Comparison of ENCODE assay signal across 21 cellular contexts in the genomic region with DNA sequence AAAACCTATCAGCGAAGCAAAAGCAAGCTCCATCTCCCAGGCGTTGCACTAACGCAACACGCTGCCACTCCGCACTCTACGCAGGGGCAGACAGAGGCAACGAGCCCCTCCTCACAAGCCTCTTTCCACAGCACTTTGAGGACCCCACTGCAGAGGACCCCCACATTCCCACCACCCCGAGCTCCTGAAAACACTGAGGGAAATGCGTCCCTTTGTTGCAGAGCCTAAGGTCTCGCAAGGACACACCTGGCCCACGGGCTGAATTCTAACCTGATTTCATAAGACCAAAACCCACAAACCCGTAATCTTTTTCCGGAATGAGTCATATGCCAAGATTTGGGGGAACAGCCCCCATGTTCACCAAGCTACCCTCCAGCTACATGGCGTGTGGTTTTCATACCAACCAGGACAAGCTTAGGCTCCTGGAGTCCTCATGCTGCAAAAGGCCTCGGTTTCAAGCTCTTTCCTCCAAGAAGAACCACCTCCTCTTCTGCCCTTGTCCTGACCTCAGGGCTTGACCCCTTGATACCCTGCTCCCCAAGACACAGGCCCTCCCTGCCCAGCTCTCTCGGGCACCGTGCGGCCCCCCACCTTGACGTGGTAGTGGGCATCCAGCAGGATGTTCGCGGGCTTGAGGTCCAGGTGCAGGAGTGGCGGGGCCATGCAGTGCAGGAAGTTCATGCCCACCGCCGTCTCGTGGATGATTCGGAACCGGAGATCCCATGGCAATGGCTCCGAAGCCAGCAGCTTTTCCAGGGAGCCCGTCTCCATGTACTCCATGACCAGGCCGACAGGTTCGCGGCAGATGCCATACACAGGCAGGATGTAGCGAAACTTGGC. TPM values are rescaled to one million over a fixed set of nuclear protein-coding genes. Genes with fewer than 3 reads are reported as not detected.
"Had no signal": no experiment of that assay in that cellular context is flagged by ENCODE, and none has a peak within 500 bp of the region (broad histone marks: within the 10 kb centered on the region; RNA-seq: fewer than 3 reads in every experiment).

No MANE protein-coding gene starts in this region.

- H3K27ac ChIP-seq: body of pancreas, coronary artery, left ventricle myocardium inferior, neutrophil, parathyroid adenoma, thyroid gland, WERI-Rb-1 had no signal

- H3K9me3 Mint-ChIP-seq: activated naive CD8-positive, alpha-beta T cell treated with anti-CD3 and anti-CD28 coated beads, Interleukin-2, amount 10 ng/mL, durations not matched to agents 7 days and 5 days; naive thymus-derived CD8-positive, alpha-beta T cell; stimulated activated memory B cell treated with anti-CD40 and anti-IgM and Interleukin-4, amounts not matched to agents 10 μg/mL and 1 μg/mL and 100 μg/mL, for 72 hours had no signal

- H3K9me3 ChIP-seq: body of pancreas, left ventricle myocardium inferior, neutrophil, thyroid gland had no signal

- H3K4me3 ChIP-seq: body of pancreas, coronary artery, left ventricle myocardium inferior, thyroid gland had no signal

- FAIRE-seq: frontal cortex had no signal

- H3K4me3 Mint-ChIP-seq: activated naive CD8-positive, alpha-beta T cell treated with anti-CD3 and anti-CD28 coated beads, Interleukin-2, amount 10 ng/mL, durations not matched to agents 7 days and 5 days; naive thymus-derived CD8-positive, alpha-beta T cell; stimulated activated memory B cell treated with anti-CD40 and anti-IgM and Interleukin-4, amounts not matched to agents 10 μg/mL and 1 μg/mL and 100 μg/mL, for 72 hours; T-helper 17 cell had no signal

- H3K27me3 ChIP-seq: body of pancreas, thyroid gland had no signal

- H3K36me3 ChIP-seq: left ventricle myocardium inferior, neutrophil had no signal

- H3K36me3 Mint-ChIP-seq: activated naive CD8-positive, alpha-beta T cell treated with anti-CD3 and anti-CD28 coated beads, Interleukin-2, amount 10 ng/mL, durations not matched to agents 7 days and 5 days; stimulated activated memory B cell treated with anti-CD40 and anti-IgM and Interleukin-4, amounts not matched to agents 10 μg/mL and 1 μg/mL and 100 μg/mL, for 72 hours had no signal

- H3K4me1 ChIP-seq: parathyroid adenoma had no signal

- ATAC-seq: body of pancreas; naive thymus-derived CD8-positive, alpha-beta T cell; sciatic nerve; stimulated activated memory B cell treated with anti-CD40 and anti-IgM and Interleukin-4, amounts not matched to agents 10 μg/mL and 1 μg/mL and 100 μg/mL, for 72 hours; T-helper 17 cell had no signal

- H3K9ac ChIP-seq: parathyroid adenoma had no signal

- DNase-seq: activated CD4-positive, alpha-beta T cell treated with anti-CD3 and anti-CD28 coated beads, Interleukin-2, amount 50 U/mL, for 48 hours; activated naive CD8-positive, alpha-beta T cell treated with anti-CD3 and anti-CD28 coated beads, Interleukin-2, amount 10 ng/mL, durations not matched to agents 7 days and 5 days; amygdala; central memory CD4-positive, alpha-beta T cell; effector CD4-positive, alpha-beta T cell; head of caudate nucleus; kidney glomerular epithelial cell; left ventricle myocardium inferior; mesenchymal stem cell; stimulated activated CD4-positive, alpha-beta T cell treated with anti-CD3 and anti-CD28 coated beads, Interleukin-4, amount 100 ng/mL, for 4 hours; T-helper 17 cell; thyroid gland; WERI-Rb-1 had no signal

- H3K27ac Mint-ChIP-seq: activated naive CD8-positive, alpha-beta T cell treated with anti-CD3 and anti-CD28 coated beads, Interleukin-2, amount 10 ng/mL, durations not matched to agents 7 days and 5 days; naive thymus-derived CD8-positive, alpha-beta T cell; stimulated activated memory B cell treated with anti-CD40 and anti-IgM and Interleukin-4, amounts not matched to agents 10 μg/mL and 1 μg/mL and 100 μg/mL, for 72 hours; T-helper 17 cell had no signal

- H2AFZ ChIP-seq: parathyroid adenoma had no signal

RNA-seq across cellular contexts. Expression of gene RIPK4, which starts 10.7 kb away (rescaled TPM):
- total RNA-seq: frontal cortex had no signal
